In the genomic region with DNA sequence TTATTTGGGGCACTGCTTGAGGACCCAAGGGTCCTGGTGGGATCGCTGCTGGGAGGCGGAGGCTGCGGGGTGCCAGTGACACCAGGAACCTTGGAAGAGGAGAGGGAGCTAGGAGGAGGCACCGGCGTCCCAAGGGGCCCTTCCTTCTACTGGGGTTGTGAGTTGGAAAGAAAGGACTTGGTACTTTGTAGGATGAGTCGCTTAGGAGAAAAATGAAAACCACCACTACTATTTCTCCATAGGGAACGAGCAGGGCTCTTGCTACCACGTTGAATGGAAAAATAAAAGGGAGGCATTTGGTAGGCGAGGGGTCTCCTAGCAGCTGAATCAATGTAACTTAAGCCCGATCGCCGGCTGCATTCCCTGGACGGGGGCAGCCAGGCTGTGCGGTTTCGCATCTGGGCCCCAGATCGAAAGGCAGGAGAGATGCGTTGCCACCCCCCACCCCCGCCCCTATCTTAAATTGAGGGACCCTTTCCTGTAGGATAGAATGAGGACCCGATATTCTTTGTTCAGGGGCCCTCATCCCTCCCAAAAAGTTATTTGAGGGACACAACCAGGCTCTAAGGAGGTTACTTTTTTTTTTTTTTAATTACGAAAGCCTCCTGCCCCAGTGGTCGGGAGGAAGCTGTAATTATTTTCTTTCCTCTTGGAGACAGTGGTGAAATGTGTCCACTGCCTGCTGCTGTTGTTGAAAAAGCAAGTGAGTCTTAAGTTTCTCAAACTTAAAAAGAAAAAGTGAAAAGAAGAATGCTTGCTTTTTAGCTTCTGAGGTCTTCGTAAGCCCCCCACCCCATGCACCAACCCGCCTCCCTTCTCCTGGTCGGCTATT, we compare ENCODE assay signal across 8 cellular contexts. TPM values are rescaled to one million over a fixed set of nuclear protein-coding genes. Genes with fewer than 3 reads are reported as not detected.
DNase-seq lines count a peak whose midpoint lies in the region; ATAC-seq lines count a peak whose summit lies in the region.

No MANE protein-coding gene starts in this region.

- H3K4me3 ChIP-seq in stomach smooth muscle (ENCODE audit: low read length in 2 of 2) = peak overlapping the region; percentile 84 to 85

- CTCF ChIA-PET in activated CD4-positive, alpha-beta memory T cell treated with anti-CD3 and anti-CD28 coated beads for 36 hours (lab: Charles Lee) = no interaction called here

- DNase-seq in SIG-M5 treated with dmso at 0.1 percent for 504 hours (lab: John Stamatoyannopoulos, UW; ENCODE audit: unreplicated experiment) (peak; percentile 61), SIG-M5 (lab: John Stamatoyannopoulos, UW) (no peak), immature natural killer cell (no peak), A172 (ENCODE audit: low spot score) (no peak)
- DNase-seq in activated CD4-positive, alpha-beta memory T cell treated with anti-CD3 and anti-CD28 coated beads for 36 hours = no peak

- ATAC-seq in HG02884 (IDR thresholded peaks at IDR 0.05; ENCODE audit: unreplicated experiment) = no peak
- no peak for ATAC-seq in GM21528 (IDR thresholded peaks at IDR 0.05; ENCODE audit: low FRiP score, unreplicated experiment)

- no peaks in the 10 kb centered on the region for H3K36me3 ChIP-seq in stomach smooth muscle (ENCODE audit: control insufficient read depth in 2 of 2, insufficient read depth in 2 of 2, low read length in 2 of 2)

- POLR2A ChIA-PET in activated CD4-positive, alpha-beta memory T cell treated with anti-CD3 and anti-CD28 coated beads for 36 hours (lab: Charles Lee) = interaction anchor here (0.6 kb wide), 1 partner anchor 132 kb away, joined by 3 read pairs; no protein-coding TSS in a partner anchor

- H3K9me3 ChIP-seq in stomach smooth muscle (ENCODE audit: control insufficient read depth in 2 of 2, low read length in 2 of 2) = no peaks in the 10 kb centered on the region

- H3K4me1 ChIP-seq in stomach smooth muscle (ENCODE audit: control insufficient read depth, insufficient read depth, low read length) = peaks cover 30% of the 10 kb centered on the region

- peaks cover 62% of the 10 kb centered on the region for H3K27me3 Mint-ChIP-seq in activated CD4-positive, alpha-beta memory T cell treated with anti-CD3 and anti-CD28 coated beads for 36 hours
- H3K27me3 Mint-ChIP-seq in immature natural killer cell (ENCODE audit: low read depth in 3 of 3) = peaks cover 21 to 39% (median 24%) of the 10 kb centered on the region in 3 donors

- H3K36me3 Mint-ChIP-seq in activated CD4-positive, alpha-beta memory T cell treated with anti-CD3 and anti-CD28 coated beads for 36 hours = no peaks in the 10 kb centered on the region
- peaks cover 0 to 4% (median 4%) of the 10 kb centered on the region in 3 donors for H3K36me3 Mint-ChIP-seq in immature natural killer cell

- H3K4me3 Mint-ChIP-seq in activated CD4-positive, alpha-beta memory T cell treated with anti-CD3 and anti-CD28 coated beads for 36 hours = peak overlapping the region; percentile 35
- H3K4me3 Mint-ChIP-seq in immature natural killer cell = peak overlapping the region; percentile 76 to 87 (median 81)

- intact Hi-C loops in activated CD4-positive, alpha-beta memory T cell treated with anti-CD3 and anti-CD28 coated beads for 36 hours (cut with micrococcal nuclease) = no loop called here

- no peaks in the 10 kb centered on the region for H3K9me3 Mint-ChIP-seq in activated CD4-positive, alpha-beta memory T cell treated with anti-CD3 and anti-CD28 coated beads for 36 hours
- peaks cover 0 to 6% (median 0%) of the 10 kb centered on the region in 6 donors for H3K9me3 Mint-ChIP-seq in immature natural killer cell

- H3K27ac ChIP-seq in stomach smooth muscle (ENCODE audit: low read length) = peak overlapping the region; percentile 60

- H3K9ac ChIP-seq in stomach smooth muscle (ENCODE audit: low read length in 2 of 2) = peak overlapping the region; percentile 52 to 66

- no peak overlapping the region for H3K27ac Mint-ChIP-seq in activated CD4-positive, alpha-beta memory T cell treated with anti-CD3 and anti-CD28 coated beads for 36 hours
- H3K27ac Mint-ChIP-seq in immature natural killer cell = no peak overlapping the region

- no peaks in the 10 kb centered on the region for H3K27me3 ChIP-seq in stomach smooth muscle (ENCODE audit: control insufficient read depth in 1 of 2, insufficient read depth in 2 of 2, low read length in 2 of 2)

- H3K4me1 Mint-ChIP-seq in activated CD4-positive, alpha-beta memory T cell treated with anti-CD3 and anti-CD28 coated beads for 36 hours (ENCODE audit: low read depth) = peaks cover 18% of the 10 kb centered on the region
- H3K4me1 Mint-ChIP-seq in immature natural killer cell = peaks cover 27 to 31% of the 10 kb centered on the region in 2 donors

RNA-seq across cellular contexts. Expression of gene IGFBP2, which starts 1.3 kb away (rescaled TPM):
- total RNA-seq in activated CD4-positive, alpha-beta memory T cell treated with anti-CD3 and anti-CD28 coated beads for 36 hours = 1 to 10 TPM in 1 of 2 experiments, under 1 TPM in 1; 0.85 to 1.4 TPM
- under 1 TPM in 2 of 3 donors, not detected in 1; 0.66 to 0.70 TPM for polyA plus RNA-seq in immature natural killer cell
- total RNA-seq in A172 (2014; rRNA removed; shearing (Covaris generic)) = 42.8 and 56.6 TPM in 2 replicates

Comparison
In these comparisons a context has a peak if more than half of its experiments do, and no peak if none do; other contexts are left out.
1. RNA of gene IGFBP2, which starts 1.3 kb away (total RNA-seq): 42.8 to 56.6 TPM in A172; 0.85 to 1.4 TPM in activated CD4-positive, alpha-beta memory T cell treated with anti-CD3 and anti-CD28 coated beads for 36 hours; every median in the first group is over 10 times any median in the second.